8 cellular contexts compared by ENCODE assay signal in the genomic region with DNA sequence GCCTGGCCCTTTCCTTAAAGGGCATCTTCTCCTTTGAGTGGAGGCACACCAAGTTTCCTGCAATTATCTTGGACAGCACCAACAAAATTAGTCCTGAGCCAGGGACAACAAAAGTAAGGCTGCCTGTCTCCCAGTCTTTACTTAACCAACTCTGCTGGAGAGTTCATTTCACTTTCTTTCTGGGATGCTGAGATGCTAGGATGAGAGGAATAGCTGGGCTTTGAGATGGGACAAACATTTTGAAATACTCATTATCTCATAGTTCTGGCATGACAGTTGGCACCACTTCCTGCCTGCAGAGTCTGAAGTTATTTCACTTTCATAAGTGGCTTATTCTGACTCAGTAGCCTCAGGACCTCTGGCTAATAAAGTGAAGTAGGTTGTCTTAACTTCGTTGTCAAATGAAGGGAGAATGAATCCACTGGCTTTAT.
A peak's percentile ranks its signal among the peaks of the same experiment; 100 is the strongest.
DNase-seq lines count a peak whose midpoint lies in the region; ATAC-seq, FAIRE-seq and TF ChIP-seq lines count a peak whose summit lies in the region.

No MANE protein-coding gene starts in this region.

- DNase-seq in T-cell = no peak
- DNase-seq in fibroblast of pulmonary artery (ENCODE audit: low read depth) = peak; percentile 88
- peak; percentile 86 for DNase-seq in stromal cell of bone marrow (ENCODE audit: low read depth)
- DNase-seq in substantia nigra (lab: John Stamatoyannopoulos, UW) = no peak
- DNase-seq in small intestine = no peak

- H3K9me3 Mint-ChIP-seq in T-cell = no peaks in the 10 kb centered on the region

- H3K9me3 ChIP-seq in BLaER1 = no peaks in the 10 kb centered on the region
- no peaks in the 10 kb centered on the region for H3K9me3 ChIP-seq in small intestine (ENCODE audit: control insufficient read depth, low read depth)

- H3K27ac ChIP-seq in BLaER1 (no peak overlapping the region), substantia nigra (ENCODE audit: low read depth, low read length, poor library complexity, severe bottlenecking) (no peak overlapping the region), small intestine (ENCODE audit: low read depth in 1 of 2, low read length in 1 of 2) (peak overlapping the region in 1 of 2 donors; percentile 50)

- H3K27me3 Mint-ChIP-seq in T-cell = peaks cover 0 to 8% of the 10 kb centered on the region in 2 donors

- FAIRE-seq in small intestine (lab: Jason Lieb, UNC) = no peak

- no peak overlapping the region for H3K27ac Mint-ChIP-seq in T-cell

- H3K27me3 ChIP-seq in BLaER1 (peaks cover 53% of the 10 kb centered on the region), small intestine (ENCODE audit: control insufficient read depth in 2 of 2, insufficient read depth in 2 of 2, low read length in 2 of 2) (no peaks in the 10 kb centered on the region)

- peak overlapping the region; percentile 15 to 95 (median 92) for H3K4me3 Mint-ChIP-seq in T-cell

- no peak for TF ChIP-seq CTCF in fibroblast of pulmonary artery (IDR thresholded peaks at IDR 0.05; ENCODE audit: low read length, missing control alignments)

- H3K4me1 Mint-ChIP-seq in T-cell = peaks cover 39 to 51% (median 40%) of the 10 kb centered on the region in 3 donors

- H3K4me1 ChIP-seq in BLaER1 (peaks cover 28% of the 10 kb centered on the region), small intestine (ENCODE audit: control insufficient read depth in 2 of 2, insufficient read depth in 1 of 2, low read depth in 1 of 2, low read length in 1 of 2) (peaks cover 0 to 3% of the 10 kb centered on the region in 2 donors)

- H3K36me3 ChIP-seq in BLaER1 (no peaks in the 10 kb centered on the region), small intestine (ENCODE audit: control insufficient read depth in 2 of 2, insufficient read depth in 2 of 2, low read length in 2 of 2) (no peaks in the 10 kb centered on the region)

- POLR2A ChIA-PET in T-cell (lab: Charles Lee) = no interaction called here

- peaks cover 18% of the 10 kb centered on the region for H4K20me1 ChIP-seq in BLaER1

- CTCF ChIA-PET in T-cell (lab: Charles Lee) = interaction anchor here in 1 of 2 donors (0.5 to 0.7 kb wide), 3 partner anchors 80 to 169 kb away, joined by 3 to 4 read pairs (median 3); no protein-coding TSS in a partner anchor

- H3K9ac ChIP-seq in BLaER1 = no peak overlapping the region

- no peak overlapping the region for H3K4me3 ChIP-seq in BLaER1
- H3K4me3 ChIP-seq in fibroblast of pulmonary artery (replicated peaks; ENCODE audit: low read depth, low read length) = peak overlapping the region; percentile 98
- H3K4me3 ChIP-seq in small intestine (ENCODE audit: low read depth in 1 of 2, low read length in 2 of 2) = no peak overlapping the region

- no peaks in the 10 kb centered on the region for H3K36me3 Mint-ChIP-seq in T-cell

- 26 to 44% (median 31%) methylated on average over 1 of the region's 1 CpG for WGBS in small intestine, 3 donors

- H3K4me2 ChIP-seq in BLaER1 = peak overlapping the region; percentile 25; the same call in 1 of the 2 replicates

- ATAC-seq in GM19025 (IDR thresholded peaks at IDR 0.05; ENCODE audit: low read depth, unreplicated experiment) = peak; percentile 38
- peak; percentile 46 for ATAC-seq in HG03342 (IDR thresholded peaks at IDR 0.05; ENCODE audit: unreplicated experiment)
- ATAC-seq in T-cell (replicated peaks in 1 of 4) = no peak

Comparison
In these comparisons a context has a peak if more than half of its experiments do, and no peak if none do; other contexts are left out.
1. ATAC-seq: peak in GM19025 (single experiment) and HG03342 (single experiment); none in T-cell (0 of 4).
2. DNase-seq: peak in fibroblast of pulmonary artery (single experiment) and stromal cell of bone marrow (single experiment); none in T-cell (0 of 34), substantia nigra (0 of 49) and small intestine (single experiment).